ENCODE assay signal across 9 cellular contexts in genomic region chr5:50653946-50654345, GRCh38. TPM values are rescaled to one million over a fixed set of nuclear protein-coding genes. Genes with fewer than 3 reads are reported as not detected.
DNase-seq lines count a peak whose midpoint lies in the region; ATAC-seq and FAIRE-seq lines count a peak whose summit lies in the region.
"Had no signal": no experiment of that assay in that cellular context is flagged by ENCODE, and none has a peak within 500 bp of the region (broad histone marks: within the 10 kb centered on the region; RNA-seq: fewer than 3 reads in every experiment).

No MANE protein-coding gene starts in this region.

- peak; percentile 98 for ATAC-seq in GM21528 (IDR thresholded peaks at IDR 0.05; ENCODE audit: low FRiP score, unreplicated experiment)
- peak; percentile 99 for ATAC-seq in HG03354 (IDR thresholded peaks at IDR 0.05; ENCODE audit: poor library complexity, severe bottlenecking, unreplicated experiment)
- peak; percentile 58 for ATAC-seq in T-helper 17 cell

- H3K9me3 ChIP-seq in T-helper 17 cell (ENCODE audit: control insufficient read depth, low read length, poor library complexity, severe bottlenecking), result no peaks in the 10 kb centered on the region

- H3K27me3 Mint-ChIP-seq in T-helper 17 cell, result no peaks in the 10 kb centered on the region

- peak; percentile 83 for FAIRE-seq in GM18507 (lab: Jason Lieb, UNC)

- H3K27ac Mint-ChIP-seq in T-helper 17 cell, result no peak overlapping the region

- no peak overlapping the region for H3K4me3 Mint-ChIP-seq in T-helper 17 cell

- H3K4me1 Mint-ChIP-seq in T-helper 17 cell, result peaks cover 5% of the 10 kb centered on the region

- H3K36me3 Mint-ChIP-seq in T-helper 17 cell (ENCODE audit: low read depth), result no peaks in the 10 kb centered on the region

- no peak for DNase-seq in GM18507 (ENCODE audit: extremely low spot score, insufficient read length, low read depth)
- no peak for DNase-seq in T-helper 17 cell
- no peak for DNase-seq in NCI-H2196 treated with DMSO at 0.1 percent for 48 hours (lab: John Stamatoyannopoulos, UW; ENCODE audit: unreplicated experiment)
- DNase-seq in amygdala (lab: John Stamatoyannopoulos, UW), result no peak
- no peak for DNase-seq in NCI-H1105 (lab: John Stamatoyannopoulos, UW)
- no peak for DNase-seq in stimulated activated CD4-positive, alpha-beta T cell treated with anti-CD3 and anti-CD28 coated beads, Interleukin-1b, Interleukin-23, amount 100 ng/mL, for 48 hours
- DNase-seq: activated T-cell treated with anti-CD3 and anti-CD28 coated beads, Interleukin-2, amount 50 U/mL, for 48 hours had no signal

RNA-seq across cellular contexts. Expression of gene PARP8, which starts 12.5 kb away (rescaled TPM):
- total RNA-seq in T-helper 17 cell, result 100 to 1,000 TPM; 183 to 204 TPM
